Comparison of ENCODE assay signal across 8 cellular contexts in genomic region chr1:218284377-218284916, GRCh38.
A peak's percentile ranks its signal among the peaks of the same experiment; 100 is the strongest.
DNase-seq lines count a peak whose midpoint lies in the region; ATAC-seq and TF ChIP-seq lines count a peak whose summit lies in the region.

No MANE protein-coding gene starts in this region.

- intact Hi-C loops in dendritic cell treated with granulocyte-macrophage colony-stimulating factor and Interleukin-4, amounts not matched to agents 40 ng/mL and 50 ng/mL, for 4 days (cut with micrococcal nuclease), result loop anchor here (10.0 kb wide), 1 partner anchor 650 kb away; the partner anchor contains the start of genes GPATCH2 and SPATA17

- peaks cover 6% of the 10 kb centered on the region for H3K27me3 ChIP-seq in mucosa of stomach (ENCODE audit: control insufficient read depth, insufficient read depth, low read length)

- peaks cover 15% of the 10 kb centered on the region for H3K36me3 Mint-ChIP-seq in dendritic cell treated with granulocyte-macrophage colony-stimulating factor and Interleukin-4, amounts not matched to agents 40 ng/mL and 50 ng/mL, for 4 days (ENCODE audit: low read depth)

- H3K4me1 Mint-ChIP-seq in dendritic cell treated with granulocyte-macrophage colony-stimulating factor and Interleukin-4, amounts not matched to agents 40 ng/mL and 50 ng/mL, for 4 days (ENCODE audit: low read depth), result peaks cover 22% of the 10 kb centered on the region

- H3K4me3 Mint-ChIP-seq in dendritic cell treated with granulocyte-macrophage colony-stimulating factor and Interleukin-4, amounts not matched to agents 40 ng/mL and 50 ng/mL, for 4 days, result peak overlapping the region; percentile 86

- TF ChIP-seq CTCF in NB4 (IDR thresholded peaks at IDR 0.05; ENCODE audit: low read depth, low read length), result no peak

- no peaks in the 10 kb centered on the region for H3K36me3 ChIP-seq in mucosa of stomach (ENCODE audit: control insufficient read depth, insufficient read depth, low read length)

- TF ChIP-seq POLR2A in NB4 (IDR thresholded peaks at IDR 0.05; ENCODE audit: extremely low read depth, insufficient read length), result no peak

- H3K9ac ChIP-seq in mucosa of stomach (ENCODE audit: low read length), result peak overlapping the region; percentile 85

- H3K27ac Mint-ChIP-seq in dendritic cell treated with granulocyte-macrophage colony-stimulating factor and Interleukin-4, amounts not matched to agents 40 ng/mL and 50 ng/mL, for 4 days, result peak overlapping the region; percentile 85

- H3K27me3 Mint-ChIP-seq in dendritic cell treated with granulocyte-macrophage colony-stimulating factor and Interleukin-4, amounts not matched to agents 40 ng/mL and 50 ng/mL, for 4 days, result peaks cover 10% of the 10 kb centered on the region

- H3K4me3 ChIP-seq in NB4 (ENCODE audit: low read depth, low read length) (peak overlapping the region; percentile 99), mucosa of stomach (ENCODE audit: low read length) (peak overlapping the region; percentile 95)

- no peaks in the 10 kb centered on the region for H3K9me3 Mint-ChIP-seq in dendritic cell treated with granulocyte-macrophage colony-stimulating factor and Interleukin-4, amounts not matched to agents 40 ng/mL and 50 ng/mL, for 4 days

- H3K4me1 ChIP-seq in mucosa of stomach (ENCODE audit: control insufficient read depth, insufficient read depth, low read length), result peaks cover 5% of the 10 kb centered on the region

- DNase-seq in COLO668 (lab: John Stamatoyannopoulos, UW; ENCODE audit: unreplicated experiment) (peak; percentile 63), NB4 (ENCODE audit: low read depth) (peak; percentile 8), NCI-H1105 (lab: John Stamatoyannopoulos, UW) (no peak), iPS-NIHi7 (ENCODE audit: extremely low spot score) (no peak)

- H3K9me3 ChIP-seq in mucosa of stomach (ENCODE audit: control insufficient read depth, low read length), result no peaks in the 10 kb centered on the region

- ATAC-seq in GM21576 (IDR thresholded peaks at IDR 0.05; ENCODE audit: unreplicated experiment), result peak; percentile 18
- no peak for ATAC-seq in GM18520 (IDR thresholded peaks at IDR 0.05; ENCODE audit: unreplicated experiment)

Comparison
In these comparisons a context has a peak if more than half of its experiments do, and no peak if none do; other contexts are left out.
1. DNase-seq: peak in COLO668 (single experiment) and NB4 (single experiment); none in NCI-H1105 (single experiment) and iPS-NIHi7 (single experiment).